ENCODE assay signal across 15 cellular contexts in the genomic region with DNA sequence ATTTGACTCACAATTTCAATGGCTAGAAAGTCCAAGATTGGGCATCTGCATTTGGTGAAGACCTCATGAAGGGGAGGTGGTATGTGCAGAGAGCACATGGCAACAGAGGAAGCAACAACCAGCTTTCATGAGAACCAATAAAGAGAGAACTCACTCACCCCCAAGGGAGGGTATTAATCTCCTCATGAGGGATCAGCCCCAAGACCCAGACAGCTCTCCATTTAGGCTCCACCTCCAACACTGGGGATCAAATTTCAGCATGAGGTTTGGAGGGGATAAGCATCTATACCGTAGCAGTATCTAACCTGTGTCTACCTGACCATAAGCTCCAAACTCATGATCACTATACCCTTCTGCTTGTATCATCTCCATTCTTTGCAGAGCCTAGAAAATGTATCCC.
"Had no signal": no experiment of that assay in that cellular context is flagged by ENCODE, and none has a peak within 500 bp of the region (broad histone marks: within the 10 kb centered on the region; RNA-seq: fewer than 3 reads in every experiment).

No MANE protein-coding gene starts in this region.

- ATAC-seq: foreskin keratinocyte; heart left ventricle; left ventricle myocardium superior; stimulated activated naive CD8-positive, alpha-beta T cell treated with anti-CD3 and anti-CD28 coated beads, Interleukin-15, Interleukin-2, amounts not matched to agents 100 U/mL and 50 U/mL, for 24 hours; upper lobe of right lung had no signal

- H3K4me3 Mint-ChIP-seq: activated CD4-positive, alpha-beta T cell treated with anti-CD3 and anti-CD28 coated beads, Interleukin-2, amount 10 ng/mL, durations not matched to agents 7 days and 5 days; nephron progenitor cell had no signal

- H3K27ac ChIP-seq: adrenal gland, colonic mucosa, foreskin keratinocyte, heart left ventricle, suprapubic skin, upper lobe of right lung had no signal

- H3K36me3 ChIP-seq: adrenal gland, colonic mucosa, heart left ventricle, suprapubic skin, upper lobe of right lung had no signal

- H3K9me3 Mint-ChIP-seq: activated CD4-positive, alpha-beta T cell treated with anti-CD3 and anti-CD28 coated beads, Interleukin-2, amount 10 ng/mL, durations not matched to agents 7 days and 5 days; activated T-helper 2 cell treated with anti-CD3 and anti-CD28 coated beads, Interferon-gamma antibody, Interleukin-2, Interleukin-4, amounts not matched to agents 10 μg/mL and 5 μg/mL and 100 μg/mL, durations not matched to agents 14 hours and 24 hours and 36 hours; nephron progenitor cell had no signal

- H3K4me1 ChIP-seq: adrenal gland, colonic mucosa, foreskin keratinocyte, suprapubic skin, upper lobe of right lung had no signal

- H3K9me3 ChIP-seq: adrenal gland, colonic mucosa, heart left ventricle, suprapubic skin, upper lobe of right lung had no signal

- H3K27me3 ChIP-seq: adrenal gland, colonic mucosa, foreskin keratinocyte, heart left ventricle, suprapubic skin, upper lobe of right lung had no signal

- H3K27ac Mint-ChIP-seq: activated CD4-positive, alpha-beta T cell treated with anti-CD3 and anti-CD28 coated beads, Interleukin-2, amount 10 ng/mL, durations not matched to agents 7 days and 5 days; activated T-helper 2 cell treated with anti-CD3 and anti-CD28 coated beads, Interferon-gamma antibody, Interleukin-2, Interleukin-4, amounts not matched to agents 10 μg/mL and 5 μg/mL and 100 μg/mL, durations not matched to agents 14 hours and 24 hours and 36 hours; nephron progenitor cell had no signal

- DNase-seq: activated CD4-positive, alpha-beta T cell treated with anti-CD3 and anti-CD28 coated beads, Interleukin-2, amount 10 ng/mL, durations not matched to agents 7 days and 5 days; activated naive CD4-positive, alpha-beta T cell treated with anti-CD3 and anti-CD28 coated beads, Interleukin-2, amount 50 U/mL, for 16 hours; adrenal gland; caudate nucleus; colonic mucosa; foreskin keratinocyte; heart left ventricle; kidney; left ventricle myocardium superior; nephron progenitor cell; stimulated activated CD4-positive, alpha-beta T cell treated with anti-CD3 and anti-CD28 coated beads, Interleukin-12 subunit alpha, Interleukin-12 subunit beta, amount 100 ng/mL, for 4 hours; stimulated activated naive CD8-positive, alpha-beta T cell treated with anti-CD3 and anti-CD28 coated beads, Interleukin-15, Interleukin-2, amounts not matched to agents 100 U/mL and 50 U/mL, for 24 hours; upper lobe of right lung had no signal

- H3K4me3 ChIP-seq: adrenal gland, colonic mucosa, heart left ventricle, suprapubic skin, upper lobe of right lung had no signal
